Comparison of ENCODE assay signal across 9 cellular contexts in the genomic region with DNA sequence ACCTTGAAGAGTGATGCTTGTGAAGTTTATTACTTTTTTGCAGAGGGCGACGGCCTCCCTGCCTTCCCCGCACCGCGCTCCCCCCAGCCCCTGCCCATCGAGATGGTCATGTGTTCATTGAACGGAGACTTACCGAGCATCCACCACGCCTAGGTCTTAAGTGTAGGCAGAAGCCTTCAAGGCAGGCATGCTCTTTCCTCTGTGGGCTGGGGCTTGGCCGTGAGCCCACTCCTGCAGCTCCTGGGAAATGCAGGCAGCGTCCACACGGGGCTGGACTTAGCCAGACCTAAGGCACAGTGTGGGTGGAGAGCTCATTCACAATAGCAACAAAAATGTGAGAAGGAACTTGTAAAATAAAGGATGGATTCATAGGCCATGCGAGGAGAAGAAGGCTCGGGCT. TPM values are rescaled to one million over a fixed set of nuclear protein-coding genes. Genes with fewer than 3 reads are reported as not detected.
DNase-seq lines count a peak whose midpoint lies in the region; TF ChIP-seq lines count a peak whose summit lies in the region.
"Had no signal": no experiment of that assay in that cellular context is flagged by ENCODE, and none has a peak within 500 bp of the region (broad histone marks: within the 10 kb centered on the region; RNA-seq: fewer than 3 reads in every experiment).

No MANE protein-coding gene starts in this region.

- no peak overlapping the region for H3K4me3 Mint-ChIP-seq in activated T-helper 1 cell treated with anti-CD3 and anti-CD28 coated beads, Interleukin-12 subunit alpha, Interleukin-12 subunit beta, Interleukin-2, Interleukin-4 antibody, amounts not matched to agents 30 ng/mL and 10 ng/mL and 1 ng/mL, durations not matched to agents 14 hours and 24 hours and 36 hours

- H3K27ac Mint-ChIP-seq in activated T-helper 1 cell treated with anti-CD3 and anti-CD28 coated beads, Interleukin-12 subunit alpha, Interleukin-12 subunit beta, Interleukin-2, Interleukin-4 antibody, amounts not matched to agents 30 ng/mL and 10 ng/mL and 1 ng/mL, durations not matched to agents 14 hours and 24 hours and 36 hours = peak overlapping the region; percentile 74

- H3K9me3 Mint-ChIP-seq in activated T-helper 1 cell treated with anti-CD3 and anti-CD28 coated beads, Interleukin-12 subunit alpha, Interleukin-12 subunit beta, Interleukin-2, Interleukin-4 antibody, amounts not matched to agents 30 ng/mL and 10 ng/mL and 1 ng/mL, durations not matched to agents 14 hours and 24 hours and 36 hours = no peaks in the 10 kb centered on the region

- peaks cover 20% of the 10 kb centered on the region for H3K4me1 Mint-ChIP-seq in activated T-helper 1 cell treated with anti-CD3 and anti-CD28 coated beads, Interleukin-12 subunit alpha, Interleukin-12 subunit beta, Interleukin-2, Interleukin-4 antibody, amounts not matched to agents 30 ng/mL and 10 ng/mL and 1 ng/mL, durations not matched to agents 14 hours and 24 hours and 36 hours (ENCODE audit: low read depth)

- DNase-seq in CD1c-positive myeloid dendritic cell (ENCODE audit: extremely low spot score) (peak; percentile 88), fibroblast of villous mesenchyme (ENCODE audit: low read depth) (peak; percentile 90), posterior vena cava (ENCODE audit: low spot score) (peak; percentile 81), NCI-H526 (lab: John Stamatoyannopoulos, UW) (no peak), Kasumi-1 (lab: John Stamatoyannopoulos, UW) (no peak), NCI-H1436 treated with DMSO at 0.1 percent for 48 hours (lab: John Stamatoyannopoulos, UW) (no peak)
- DNase-seq in activated T-helper 1 cell treated with anti-CD3 and anti-CD28 coated beads, Interleukin-12 subunit alpha, Interleukin-12 subunit beta, Interleukin-2, Interleukin-4 antibody, amounts not matched to agents 30 ng/mL and 10 ng/mL and 1 ng/mL, durations not matched to agents 14 hours and 24 hours and 36 hours (ENCODE audit: low spot score) = no peak
- DNase-seq in stimulated activated CD4-positive, alpha-beta T cell treated with anti-CD3 and anti-CD28 coated beads, Interleukin-4, amount 100 ng/mL, for 1 hour = no peak
- DNase-seq: NCI-H1930 had no signal

- peak; percentile 37 for TF ChIP-seq CTCF in fibroblast of villous mesenchyme (IDR thresholded peaks at IDR 0.05; ENCODE audit: insufficient read depth, low read depth, low read length)

- H3K4me3 ChIP-seq in fibroblast of villous mesenchyme (ENCODE audit: low read depth, low read length) = no peak overlapping the region

- H3K36me3 Mint-ChIP-seq in activated T-helper 1 cell treated with anti-CD3 and anti-CD28 coated beads, Interleukin-12 subunit alpha, Interleukin-12 subunit beta, Interleukin-2, Interleukin-4 antibody, amounts not matched to agents 30 ng/mL and 10 ng/mL and 1 ng/mL, durations not matched to agents 14 hours and 24 hours and 36 hours (ENCODE audit: low read depth) = peaks cover 37% of the 10 kb centered on the region

- intact Hi-C loops in activated T-helper 1 cell treated with anti-CD3 and anti-CD28 coated beads, Interleukin-12 subunit alpha, Interleukin-12 subunit beta, Interleukin-2, Interleukin-4 antibody, amounts not matched to agents 30 ng/mL and 10 ng/mL and 1 ng/mL, durations not matched to agents 14 hours and 24 hours and 36 hours (cut with micrococcal nuclease) = no loop called here
- intact Hi-C loops in posterior vena cava (cut with DNase I) = no loop called here

- no peaks in the 10 kb centered on the region for H3K27me3 Mint-ChIP-seq in activated T-helper 1 cell treated with anti-CD3 and anti-CD28 coated beads, Interleukin-12 subunit alpha, Interleukin-12 subunit beta, Interleukin-2, Interleukin-4 antibody, amounts not matched to agents 30 ng/mL and 10 ng/mL and 1 ng/mL, durations not matched to agents 14 hours and 24 hours and 36 hours (ENCODE audit: insufficient read depth)

RNA-seq across cellular contexts. Expression of gene RNF213, which starts 19.2 kb away (rescaled TPM):
- total RNA-seq in activated T-helper 1 cell treated with anti-CD3 and anti-CD28 coated beads, Interleukin-12 subunit alpha, Interleukin-12 subunit beta, Interleukin-2, Interleukin-4 antibody, amounts not matched to agents 30 ng/mL and 10 ng/mL and 1 ng/mL, durations not matched to agents 14 hours and 24 hours and 36 hours = 282 and 290 TPM in 2 replicates
- total RNA-seq in fibroblast of villous mesenchyme (143 and 198 TPM in 2 replicates), posterior vena cava (10 to 100 TPM; 98.8 to 99.3 TPM)

RNA-seq across cellular contexts. Expression of gene SLC26A11, which starts 59.7 kb away (rescaled TPM):
- total RNA-seq in activated T-helper 1 cell treated with anti-CD3 and anti-CD28 coated beads, Interleukin-12 subunit alpha, Interleukin-12 subunit beta, Interleukin-2, Interleukin-4 antibody, amounts not matched to agents 30 ng/mL and 10 ng/mL and 1 ng/mL, durations not matched to agents 14 hours and 24 hours and 36 hours = 5.5 and 5.9 TPM in 2 replicates
- 12.5 and 17.4 TPM in 2 replicates for total RNA-seq in fibroblast of villous mesenchyme
- 10 to 100 TPM; 10.0 to 11.9 TPM for total RNA-seq in posterior vena cava

RNA-seq across cellular contexts. Expression of gene SGSH, which starts 59.8 kb away (rescaled TPM):
- total RNA-seq in activated T-helper 1 cell treated with anti-CD3 and anti-CD28 coated beads, Interleukin-12 subunit alpha, Interleukin-12 subunit beta, Interleukin-2, Interleukin-4 antibody, amounts not matched to agents 30 ng/mL and 10 ng/mL and 1 ng/mL, durations not matched to agents 14 hours and 24 hours and 36 hours = 20.1 and 22.2 TPM in 2 replicates
- total RNA-seq in fibroblast of villous mesenchyme (12.1 and 15.5 TPM in 2 replicates), posterior vena cava (10 to 100 TPM; 34.0 to 38.8 TPM)

Comparison
In these comparisons a context has a peak if more than half of its experiments do, and no peak if none do; other contexts are left out.
1. DNase-seq: peak in CD1c-positive myeloid dendritic cell (single experiment), fibroblast of villous mesenchyme (single experiment) and posterior vena cava (single experiment); none in activated T-helper 1 cell treated with anti-CD3 and anti-CD28 coated beads, Interleukin-12 subunit alpha, Interleukin-12 subunit beta, Interleukin-2, Interleukin-4 antibody, amounts not matched to agents 30 ng/mL and 10 ng/mL and 1 ng/mL, durations not matched to agents 14 hours and 24 hours and 36 hours (single experiment), NCI-H526 (0 of 2), Kasumi-1 (0 of 2), stimulated activated CD4-positive, alpha-beta T cell treated with anti-CD3 and anti-CD28 coated beads, Interleukin-4, amount 100 ng/mL, for 1 hour (single experiment) and NCI-H1436 treated with DMSO at 0.1 percent for 48 hours (single experiment).